Comparison of ENCODE assay signal across 2 cellular contexts in the genomic region with DNA sequence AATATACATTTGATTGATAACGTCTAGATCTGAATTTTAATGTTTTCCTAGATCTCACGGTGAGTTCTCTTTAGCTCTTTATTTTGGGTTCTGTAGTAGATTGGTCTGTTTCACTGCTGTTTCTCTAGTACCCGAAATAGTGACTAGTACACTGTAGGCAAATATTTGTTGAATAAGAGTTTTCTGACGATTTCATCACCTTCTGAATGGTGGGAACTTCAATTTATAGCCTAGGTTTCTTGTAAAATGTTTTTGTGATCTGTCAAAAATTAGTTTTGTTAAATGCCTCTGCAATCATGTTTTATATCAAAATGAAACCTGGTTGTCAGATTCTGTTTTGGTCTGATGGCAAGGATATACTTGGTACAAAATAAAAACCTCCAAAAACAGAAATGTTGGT.
A peak's percentile ranks its signal among the peaks of the same experiment; 100 is the strongest.
TF ChIP-seq lines count a peak whose summit lies in the region.

No MANE protein-coding gene starts in this region.

TF ChIP-seq in A549, 52 proteins besides CTCF, POLR2A, EP300 and RAD21:
- TF ChIP-seq HOXB13 (CRISPR knock-in tag; IDR thresholded peaks at IDR 0.05; ENCODE audit: low read depth), result no peak
- no peak for TF ChIP-seq MAFK (IDR thresholded peaks at IDR 0.05; ENCODE audit: partially characterized antibody)
- no peak for TF ChIP-seq FOXS1 (CRISPR knock-in tag; IDR thresholded peaks at IDR 0.05)

TF ChIP-seq in K562, 482 proteins besides CTCF, POLR2A, EP300 and RAD21:
- TF ChIP-seq POLR2H (tag; IDR thresholded peaks at IDR 0.05; ENCODE audit: low read depth), result peak; percentile 50; the same call in 1 of the 2 replicates
- TF ChIP-seq CEBPG (CRISPR knock-in tag; IDR thresholded peaks at IDR 0.05), result no peak
- TF ChIP-seq CEBPG (tag; conservative IDR thresholded peaks at IDR 0.05 in 1 of 2, IDR thresholded peaks at IDR 0.05 in 1 of 2), result peak in 1 of 2 experiments; percentile 83; a peak in 2 of 4 replicates
- 0 out of 2 replicates have a peak, but pooled peaks have one; percentile 23 for TF ChIP-seq ZNF589 (CRISPR knock-in tag; IDR thresholded peaks at IDR 0.05; ENCODE audit: low read depth)
- TF ChIP-seq, protein P1, sequence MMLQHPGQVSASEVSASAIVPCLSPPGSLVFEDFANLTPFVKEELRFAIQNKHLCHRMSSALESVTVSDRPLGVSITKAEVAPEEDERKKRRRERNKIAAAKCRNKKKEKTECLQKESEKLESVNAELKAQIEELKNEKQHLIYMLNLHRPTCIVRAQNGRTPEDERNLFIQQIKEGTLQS (IDR thresholded peaks at IDR 0.05), result peak; percentile 55
- TF ChIP-seq, protein P1 (CRISPR knock-in tag; conservative IDR thresholded peaks at IDR 0.05), result no peak
- no peak for TF ChIP-seq SOX6 (IDR thresholded peaks at IDR 0.05)
